ENCODE assay signal across 20 cellular contexts in genomic region chr3:193314161-193314560, GRCh38.
DNase-seq lines count a peak whose midpoint lies in the region; ATAC-seq and TF ChIP-seq lines count a peak whose summit lies in the region.
"Had no signal": no experiment of that assay in that cellular context is flagged by ENCODE, and none has a peak within 500 bp of the region (broad histone marks: within the 10 kb centered on the region; RNA-seq: fewer than 3 reads in every experiment).

No MANE protein-coding gene starts in this region.

- H3K4me3 ChIP-seq in GM12865 (ENCODE audit: low read depth, low read length) (no peak overlapping the region), NB4 (ENCODE audit: low read depth, low read length) (no peak overlapping the region)
- H3K4me3 ChIP-seq: cardiac muscle cell, esophagus muscularis mucosa had no signal

- H3K4me1 Mint-ChIP-seq in chondrocyte (ENCODE audit: low read depth) (no peaks in the 10 kb centered on the region), progenitor cell of endocrine pancreas (ENCODE audit: low read depth) (peaks cover 15% of the 10 kb centered on the region)
- H3K4me1 Mint-ChIP-seq: B cell; naive thymus-derived CD4-positive, alpha-beta T cell; stimulated activated memory B cell treated with anti-CD40 and anti-IgM and Interleukin-4, amounts not matched to agents 10 μg/mL and 1 μg/mL and 100 μg/mL, for 72 hours had no signal

- no peak overlapping the region for H3K4me3 Mint-ChIP-seq in chondrocyte (ENCODE audit: unreplicated experiment)
- H3K4me3 Mint-ChIP-seq in progenitor cell of endocrine pancreas (ENCODE audit: low read depth): no peak overlapping the region
- H3K4me3 Mint-ChIP-seq: activated CD8-positive, alpha-beta T cell treated with anti-CD3 and anti-CD28 coated beads, Interleukin-2, amount 10 ng/mL, durations not matched to agents 7 days and 5 days; B cell; naive thymus-derived CD4-positive, alpha-beta T cell; stimulated activated memory B cell treated with anti-CD40 and anti-IgM and Interleukin-4, amounts not matched to agents 10 μg/mL and 1 μg/mL and 100 μg/mL, for 72 hours had no signal

- H3K36me3 Mint-ChIP-seq in chondrocyte (ENCODE audit: low read depth): no peaks in the 10 kb centered on the region
- H3K36me3 Mint-ChIP-seq in progenitor cell of endocrine pancreas (ENCODE audit: insufficient read depth): no peaks in the 10 kb centered on the region
- H3K36me3 Mint-ChIP-seq: naive thymus-derived CD4-positive, alpha-beta T cell; stimulated activated memory B cell treated with anti-CD40 and anti-IgM and Interleukin-4, amounts not matched to agents 10 μg/mL and 1 μg/mL and 100 μg/mL, for 72 hours had no signal

- H3K27me3 Mint-ChIP-seq in chondrocyte (ENCODE audit: low read depth) (peaks cover 15% of the 10 kb centered on the region), progenitor cell of endocrine pancreas (no peaks in the 10 kb centered on the region)
- H3K27me3 Mint-ChIP-seq: stimulated activated memory B cell treated with anti-CD40 and anti-IgM and Interleukin-4, amounts not matched to agents 10 μg/mL and 1 μg/mL and 100 μg/mL, for 72 hours had no signal

- ATAC-seq in HG02870 (IDR thresholded peaks at IDR 0.05; ENCODE audit: unreplicated experiment) (no peak), GM19395 (IDR thresholded peaks at IDR 0.05; ENCODE audit: unreplicated experiment) (no peak), HG03432 (IDR thresholded peaks at IDR 0.05; ENCODE audit: unreplicated experiment) (no peak)
- ATAC-seq: activated CD8-positive, alpha-beta T cell treated with anti-CD3 and anti-CD28 coated beads, Interleukin-2, amount 10 ng/mL, durations not matched to agents 7 days and 5 days; naive thymus-derived CD4-positive, alpha-beta T cell had no signal

- no peak for TF ChIP-seq POLR2A in NB4 (IDR thresholded peaks at IDR 0.05; ENCODE audit: extremely low read depth, insufficient read length)

- H3K27ac Mint-ChIP-seq in chondrocyte (ENCODE audit: unreplicated experiment) (no peak overlapping the region), progenitor cell of endocrine pancreas (no peak overlapping the region)
- H3K27ac Mint-ChIP-seq: activated CD8-positive, alpha-beta T cell treated with anti-CD3 and anti-CD28 coated beads, Interleukin-2, amount 10 ng/mL, durations not matched to agents 7 days and 5 days; B cell; naive thymus-derived CD4-positive, alpha-beta T cell; stimulated activated memory B cell treated with anti-CD40 and anti-IgM and Interleukin-4, amounts not matched to agents 10 μg/mL and 1 μg/mL and 100 μg/mL, for 72 hours had no signal

- H3K9me3 Mint-ChIP-seq in chondrocyte (ENCODE audit: low read depth) (no peaks in the 10 kb centered on the region), progenitor cell of endocrine pancreas (ENCODE audit: low read depth) (no peaks in the 10 kb centered on the region)
- H3K9me3 Mint-ChIP-seq: naive thymus-derived CD4-positive, alpha-beta T cell; stimulated activated memory B cell treated with anti-CD40 and anti-IgM and Interleukin-4, amounts not matched to agents 10 μg/mL and 1 μg/mL and 100 μg/mL, for 72 hours had no signal

- peak; percentile 6 for TF ChIP-seq CTCF in GM12865 (IDR thresholded peaks at IDR 0.05; ENCODE audit: insufficient read depth, low read depth, low read length, missing control alignments)
- TF ChIP-seq CTCF in NB4 (IDR thresholded peaks at IDR 0.05; ENCODE audit: low read depth, low read length): peak; percentile 27
- TF ChIP-seq CTCF in chondrocyte (IDR thresholded peaks at IDR 0.05): peak; percentile 34
- peak; percentile 28 for TF ChIP-seq CTCF in progenitor cell of endocrine pancreas (IDR thresholded peaks at IDR 0.05; ENCODE audit: unreplicated experiment)

- no peak for DNase-seq in GM12865 (ENCODE audit: low read depth)
- no peak for DNase-seq in NB4 (ENCODE audit: low read depth)
- DNase-seq in chondrocyte (ENCODE audit: low spot score): no peak
- no peak for DNase-seq in progenitor cell of endocrine pancreas (ENCODE audit: low spot score, unreplicated experiment)
- no peak for DNase-seq in NCI-H446 treated with DMSO at 0.1 percent for 48 hours (lab: John Stamatoyannopoulos, UW)
- DNase-seq: activated CD8-positive, alpha-beta T cell treated with anti-CD3 and anti-CD28 coated beads, Interleukin-2, amount 10 ng/mL, durations not matched to agents 7 days and 5 days; head of caudate nucleus; IMR-90; islet precursor cell; mammary epithelial cell; naive thymus-derived CD4-positive, alpha-beta T cell; NCI-H1092; NCI-H748 treated with DMSO at 0.1 percent for 48 hours had no signal
